28 cellular contexts compared by ENCODE assay signal in genomic region chr18:10162340-10162739, GRCh38.
"Had no signal": no experiment of that assay in that cellular context is flagged by ENCODE, and none has a peak within 500 bp of the region (broad histone marks: within the 10 kb centered on the region; RNA-seq: fewer than 3 reads in every experiment).

No MANE protein-coding gene starts in this region.

- ATAC-seq: stimulated activated effector memory CD8-positive, alpha-beta T cell treated with anti-CD3 and anti-CD28 coated beads, Interleukin-12 subunit alpha, Interleukin-12 subunit beta, amount 100 ng/mL, for 72 hours; stimulated activated memory B cell treated with anti-CD40 and anti-IgM and Interleukin-4, amounts not matched to agents 10 μg/mL and 1 μg/mL and 100 μg/mL, for 72 hours; stimulated activated naive B cell treated with anti-CD40 and anti-IgM and Interleukin-4, amounts not matched to agents 10 μg/mL and 1 μg/mL and 100 μg/mL, for 72 hours; stimulated activated naive CD8-positive, alpha-beta T cell treated with anti-CD3 and anti-CD28 coated beads, Interleukin-15, amount 100 ng/mL, for 72 hours; stimulated activated naive CD8-positive, alpha-beta T cell treated with anti-CD3 and anti-CD28 coated beads, Interleukin-15, Interleukin-2, amounts not matched to agents 100 U/mL and 50 U/mL, for 24 hours; upper lobe of right lung had no signal

- H3K36me3 ChIP-seq: stomach, suprapubic skin, thoracic aorta, thyroid gland, tibial artery, tibial nerve, transverse colon, upper lobe of left lung, upper lobe of right lung, uterus, vagina had no signal

- DNase-seq: stimulated activated CD4-positive, alpha-beta T cell treated with anti-CD3 and anti-CD28 coated beads, Interleukin-2, amount 100 ng/mL, for 48 hours; stimulated activated CD4-positive, alpha-beta T cell treated with anti-CD3 and anti-CD28 coated beads, Interleukin-4, amount 100 ng/mL, for 1 hour; stimulated activated CD4-positive, alpha-beta T cell treated with anti-CD3 and anti-CD28 coated beads, Interleukin-4, amount 100 ng/mL, for 24 hours; stimulated activated CD4-positive, alpha-beta T cell treated with anti-CD3 and anti-CD28 coated beads, Interleukin-4, amount 100 ng/mL, for 4 hours; stimulated activated CD8-positive, alpha-beta memory T cell treated with anti-CD3 and anti-CD28 coated beads, Interleukin-4, amount 100 ng/mL, for 48 hours; stimulated activated naive B cell treated with anti-CD40 and anti-IgM and Interleukin-4, amounts not matched to agents 10 μg/mL and 1 μg/mL and 100 μg/mL, for 72 hours; stimulated activated naive CD4-positive, alpha-beta T cell; stimulated activated naive CD4-positive, alpha-beta T cell treated with Interleukin-2 at 50 U/mL for 16 hours; stimulated activated naive CD8-positive, alpha-beta T cell treated with anti-CD3 and anti-CD28 coated beads, Interleukin-15, amount 100 ng/mL, for 72 hours; stimulated activated naive CD8-positive, alpha-beta T cell treated with anti-CD3 and anti-CD28 coated beads, Interleukin-15, Interleukin-2, amounts not matched to agents 100 U/mL and 50 U/mL, for 24 hours; stomach; substantia nigra; testis; thyroid gland; tibial artery; transverse colon; trophoblast cell; upper lobe of left lung; upper lobe of right lung; uterus had no signal

- H3K27me3 Mint-ChIP-seq: stimulated activated memory B cell treated with anti-CD40 and anti-IgM and Interleukin-4, amounts not matched to agents 10 μg/mL and 1 μg/mL and 100 μg/mL, for 72 hours; stimulated activated naive B cell treated with anti-CD40 and anti-IgM and Interleukin-4, amounts not matched to agents 10 μg/mL and 1 μg/mL and 100 μg/mL, for 72 hours; stimulated activated naive CD8-positive, alpha-beta T cell treated with anti-CD3 and anti-CD28 coated beads, Interleukin-15, amount 100 ng/mL, for 72 hours; stimulated activated naive CD8-positive, alpha-beta T cell treated with anti-CD3 and anti-CD28 coated beads, Interleukin-15, Interleukin-2, amounts not matched to agents 100 ng/mL and 50 ng/mL, for 24 hours; type B pancreatic cell had no signal

- H3K27ac Mint-ChIP-seq: stimulated activated effector memory CD8-positive, alpha-beta T cell treated with anti-CD3 and anti-CD28 coated beads, Interleukin-12 subunit alpha, Interleukin-12 subunit beta, amount 100 ng/mL, for 72 hours; stimulated activated memory B cell treated with anti-CD40 and anti-IgM and Interleukin-4, amounts not matched to agents 10 μg/mL and 1 μg/mL and 100 μg/mL, for 72 hours; stimulated activated naive B cell treated with anti-CD40 and anti-IgM and Interleukin-4, amounts not matched to agents 10 μg/mL and 1 μg/mL and 100 μg/mL, for 72 hours; stimulated activated naive CD8-positive, alpha-beta T cell treated with anti-CD3 and anti-CD28 coated beads, Interleukin-15, Interleukin-2, amounts not matched to agents 100 ng/mL and 50 ng/mL, for 24 hours; type B pancreatic cell had no signal

- H3K27ac ChIP-seq: stomach, suprapubic skin, testis, thoracic aorta, thyroid gland, tibial artery, tibial nerve, transverse colon, upper lobe of left lung, upper lobe of right lung, uterus, vagina had no signal

- H3K4me3 ChIP-seq: stomach, suprapubic skin, testis, thoracic aorta, thyroid gland, tibial artery, tibial nerve, transverse colon, upper lobe of left lung, upper lobe of right lung, uterus, vagina had no signal

- H3K36me3 Mint-ChIP-seq: stimulated activated effector memory CD8-positive, alpha-beta T cell treated with anti-CD3 and anti-CD28 coated beads, Interleukin-12 subunit alpha, Interleukin-12 subunit beta, amount 100 ng/mL, for 72 hours; stimulated activated memory B cell treated with anti-CD40 and anti-IgM and Interleukin-4, amounts not matched to agents 10 μg/mL and 1 μg/mL and 100 μg/mL, for 72 hours; stimulated activated naive B cell treated with anti-CD40 and anti-IgM and Interleukin-4, amounts not matched to agents 10 μg/mL and 1 μg/mL and 100 μg/mL, for 72 hours had no signal

- H3K9me3 ChIP-seq: stomach, suprapubic skin, testis, thoracic aorta, thyroid gland, tibial artery, tibial nerve, transverse colon, upper lobe of left lung, upper lobe of right lung, uterus, vagina had no signal

- H3K4me3 Mint-ChIP-seq: stimulated activated effector memory CD8-positive, alpha-beta T cell treated with anti-CD3 and anti-CD28 coated beads, Interleukin-12 subunit alpha, Interleukin-12 subunit beta, amount 100 ng/mL, for 72 hours; stimulated activated memory B cell treated with anti-CD40 and anti-IgM and Interleukin-4, amounts not matched to agents 10 μg/mL and 1 μg/mL and 100 μg/mL, for 72 hours; stimulated activated naive B cell treated with anti-CD40 and anti-IgM and Interleukin-4, amounts not matched to agents 10 μg/mL and 1 μg/mL and 100 μg/mL, for 72 hours; stimulated activated naive CD8-positive, alpha-beta T cell treated with anti-CD3 and anti-CD28 coated beads, Interleukin-15, amount 100 ng/mL, for 72 hours; stimulated activated naive CD8-positive, alpha-beta T cell treated with anti-CD3 and anti-CD28 coated beads, Interleukin-15, Interleukin-2, amounts not matched to agents 100 ng/mL and 50 ng/mL, for 24 hours; type B pancreatic cell had no signal

- H3K9me3 Mint-ChIP-seq: stimulated activated effector memory CD8-positive, alpha-beta T cell treated with anti-CD3 and anti-CD28 coated beads, Interleukin-12 subunit alpha, Interleukin-12 subunit beta, amount 100 ng/mL, for 72 hours; stimulated activated memory B cell treated with anti-CD40 and anti-IgM and Interleukin-4, amounts not matched to agents 10 μg/mL and 1 μg/mL and 100 μg/mL, for 72 hours; stimulated activated naive CD8-positive, alpha-beta T cell treated with anti-CD3 and anti-CD28 coated beads, Interleukin-15, amount 100 ng/mL, for 72 hours; stimulated activated naive CD8-positive, alpha-beta T cell treated with anti-CD3 and anti-CD28 coated beads, Interleukin-15, Interleukin-2, amounts not matched to agents 100 ng/mL and 50 ng/mL, for 24 hours had no signal

- H3K4me1 ChIP-seq: stomach, suprapubic skin, thyroid gland, tibial artery, tibial nerve, transverse colon, upper lobe of left lung, upper lobe of right lung, uterus, vagina had no signal

- H3K4me1 Mint-ChIP-seq: stimulated activated effector memory CD8-positive, alpha-beta T cell treated with anti-CD3 and anti-CD28 coated beads, Interleukin-12 subunit alpha, Interleukin-12 subunit beta, amount 100 ng/mL, for 72 hours; stimulated activated memory B cell treated with anti-CD40 and anti-IgM and Interleukin-4, amounts not matched to agents 10 μg/mL and 1 μg/mL and 100 μg/mL, for 72 hours; stimulated activated naive B cell treated with anti-CD40 and anti-IgM and Interleukin-4, amounts not matched to agents 10 μg/mL and 1 μg/mL and 100 μg/mL, for 72 hours had no signal

- H3K27me3 ChIP-seq: stomach, suprapubic skin, testis, thyroid gland, tibial artery, tibial nerve, transverse colon, upper lobe of left lung, upper lobe of right lung, uterus, vagina had no signal
